27 cellular contexts compared by ENCODE assay signal in genomic region chr1:67566803-67567202, GRCh38.
A peak's percentile ranks its signal among the peaks of the same experiment; 100 is the strongest.
DNase-seq lines count a peak whose midpoint lies in the region; ATAC-seq and TF ChIP-seq lines count a peak whose summit lies in the region.
"Had no signal": no experiment of that assay in that cellular context is flagged by ENCODE, and none has a peak within 500 bp of the region (broad histone marks: within the 10 kb centered on the region; RNA-seq: fewer than 3 reads in every experiment).

No MANE protein-coding gene starts in this region.

- H3K27me3 ChIP-seq in PC-3 (ENCODE audit: low read length) (no peaks in the 10 kb centered on the region), psoas muscle (ENCODE audit: insufficient read depth in 3 of 3, low read length in 2 of 3) (no peaks in the 10 kb centered on the region)
- H3K27me3 ChIP-seq: esophagus squamous epithelium, left lung, Peyer's patch, SJSA1, stomach, thyroid gland, vagina had no signal

- intact Hi-C loops in PC-3 (cut with micrococcal nuclease) (no loop called here), psoas muscle (cut with DNase I) (no loop called here)

- no peaks in the 10 kb centered on the region for H3K9me3 ChIP-seq in PC-3 (ENCODE audit: low read length)
- H3K9me3 ChIP-seq in psoas muscle = no peaks in the 10 kb centered on the region
- H3K9me3 ChIP-seq: esophagus squamous epithelium, left lung, Peyer's patch, SJSA1, stomach, thyroid gland, vagina had no signal

- H3K4me2 ChIP-seq in PC-3 (ENCODE audit: low read length) = no peak overlapping the region
- H3K4me2 ChIP-seq: KMS-11 had no signal

- H4K20me1 ChIP-seq in PC-3 (ENCODE audit: low read length) = no peaks in the 10 kb centered on the region

- H3K36me3 ChIP-seq in PC-3 (ENCODE audit: low read depth, low read length) = no peaks in the 10 kb centered on the region
- H3K36me3 ChIP-seq in psoas muscle (ENCODE audit: insufficient read depth in 1 of 2, low read depth in 1 of 2) = no peaks in the 10 kb centered on the region
- H3K36me3 ChIP-seq: esophagus squamous epithelium, left lung, Peyer's patch, SJSA1, stomach, thyroid gland, vagina had no signal

- no peak overlapping the region for H3K4me3 ChIP-seq in PC-3 (ENCODE audit: low read length)
- no peak overlapping the region for H3K4me3 ChIP-seq in epithelial cell of esophagus (ENCODE audit: low read length)
- H3K4me3 ChIP-seq in psoas muscle = no peak overlapping the region
- H3K4me3 ChIP-seq: esophagus squamous epithelium, left lung, Peyer's patch, SJSA1, stomach, thyroid gland, vagina had no signal

- WGBS in psoas muscle, 3 donors = 25 to 26% (median 25%) methylated on average over 2 of the region's 2 CpGs

- no peaks in the 10 kb centered on the region for H3K9me2 ChIP-seq in PC-3 (replicated peaks; ENCODE audit: low read length)

- no TSS peak for BruUV-seq in PC-3 (replicated peaks; lab: Mats Ljungman, UMichigan)

- DNase-seq in NCI-H2171 treated with DMSO at 0.1 percent for 48 hours (lab: John Stamatoyannopoulos, UW) = peak; percentile 70
- no peak for DNase-seq in NCI-H2171 (lab: John Stamatoyannopoulos, UW)
- peak; percentile 46 for DNase-seq in PC-3
- DNase-seq in epithelial cell of esophagus (ENCODE audit: low read depth) = peak; percentile 76
- DNase-seq in psoas muscle = no peak
- DNase-seq: activated CD4-positive, alpha-beta T cell treated with anti-CD3 and anti-CD28 coated beads, Interleukin-2, amount 50 U/mL, for 48 hours; aorta; CD4-positive, alpha-beta memory T cell; central memory CD4-positive, alpha-beta T cell; endodermal cell; esophagus squamous epithelium; left lung; naive B cell; NCI-H1417 treated with DMSO at 0.1 percent for 48 hours; NCI-H510A treated with DMSO at 0.1 percent for 48 hours; Peyer's patch; stomach; T-cell; thyroid gland had no signal

- CTCF ChIA-PET in PC-3 (lab: Charles Lee) = no interaction called here

- TF ChIP-seq CTCF in PC-3 (conservative IDR thresholded peaks at IDR 0.05; ENCODE audit: low read depth, low read length) (no peak), epithelial cell of esophagus (IDR thresholded peaks at IDR 0.05; ENCODE audit: insufficient read depth, low read depth, low read length, missing control alignments) (no peak), psoas muscle (IDR thresholded peaks at IDR 0.05) (no peak)

- ATAC-seq in PC-3 (no peak), psoas muscle (peak in 3 of 4 donors; percentile 11 to 43 (median 31)), HG02840 (IDR thresholded peaks at IDR 0.05; ENCODE audit: low FRiP score, unreplicated experiment) (no peak), GM19324 (IDR thresholded peaks at IDR 0.05; ENCODE audit: low FRiP score, unreplicated experiment) (no peak), HG02798 (IDR thresholded peaks at IDR 0.05; ENCODE audit: poor library complexity, unreplicated experiment) (no peak)
- ATAC-seq: activated naive CD4-positive, alpha-beta T cell treated with anti-CD3 and anti-CD28 coated beads, Interleukin-2, amount 50 U/mL, for 72 hours; left lung; T-cell had no signal

- H3K4me1 ChIP-seq in PC-3 (ENCODE audit: insufficient read depth, low read length) (peaks cover 28% of the 10 kb centered on the region), psoas muscle (peaks cover 37% of the 10 kb centered on the region)
- H3K4me1 ChIP-seq: thyroid gland had no signal

- H3F3A ChIP-seq in PC-3 (ENCODE audit: low read length, unreplicated experiment) = peaks cover 5% of the 10 kb centered on the region

- no peak overlapping the region for H2AFZ ChIP-seq in PC-3 (ENCODE audit: low read length)

- H3K9ac ChIP-seq in PC-3 (ENCODE audit: low read length) = no peak overlapping the region
- H3K9ac ChIP-seq: KMS-11 had no signal

- H3K27ac ChIP-seq in PC-3 (ENCODE audit: low read length) (no peak overlapping the region), psoas muscle (peak overlapping the region; percentile 24)
- H3K27ac ChIP-seq: 22Rv1, esophagus squamous epithelium, KMS-11, left lung, Peyer's patch, SJSA1, stomach, thyroid gland, vagina had no signal

- no peaks in the 10 kb centered on the region for H3K79me2 ChIP-seq in PC-3 (ENCODE audit: low read length)

- POLR2A ChIA-PET in PC-3 (lab: Charles Lee; ENCODE audit: unreplicated experiment) = no interaction called here

Comparison
In these comparisons a context has a peak if more than half of its experiments do, and no peak if none do; other contexts are left out.
1. DNase-seq: peak in NCI-H2171 treated with DMSO at 0.1 percent for 48 hours (single experiment), PC-3 (single experiment) and epithelial cell of esophagus (single experiment); none in NCI-H2171 (single experiment) and psoas muscle (0 of 2).
2. ATAC-seq: peak in psoas muscle (3 of 4); none in PC-3 (single experiment), HG02840 (single experiment), GM19324 (single experiment) and HG02798 (single experiment).